ENCODE assay signal across 9 cellular contexts in genomic region chr1:89539135-89539534, GRCh38.
"Had no signal": no experiment of that assay in that cellular context is flagged by ENCODE, and none has a peak within 500 bp of the region (broad histone marks: within the 10 kb centered on the region; RNA-seq: fewer than 3 reads in every experiment).

No MANE protein-coding gene starts in this region.

- ATAC-seq: left lung had no signal

- H3K27me3 Mint-ChIP-seq: naive B cell had no signal

- H3K9me3 Mint-ChIP-seq: naive B cell; T-helper 2 cell treated with Interferon-gamma antibody and Interleukin-4, amounts not matched to agents 5 μg/mL and 100 μg/mL, for 36 hours had no signal

- H3K27ac Mint-ChIP-seq: T-helper 2 cell treated with Interferon-gamma antibody and Interleukin-4, amounts not matched to agents 5 μg/mL and 100 μg/mL, for 36 hours had no signal

- DNase-seq: activated CD4-positive, CD25-positive, alpha-beta regulatory T cell; hippocampal formation; kidney; left lung; naive B cell; ovary; right lobe of liver; thyroid gland had no signal

- H3K36me3 Mint-ChIP-seq: naive B cell had no signal

- H3K4me3 Mint-ChIP-seq: naive B cell; T-helper 2 cell treated with Interferon-gamma antibody and Interleukin-4, amounts not matched to agents 5 μg/mL and 100 μg/mL, for 36 hours had no signal
